ENCODE assay signal across 23 cellular contexts in the genomic region with DNA sequence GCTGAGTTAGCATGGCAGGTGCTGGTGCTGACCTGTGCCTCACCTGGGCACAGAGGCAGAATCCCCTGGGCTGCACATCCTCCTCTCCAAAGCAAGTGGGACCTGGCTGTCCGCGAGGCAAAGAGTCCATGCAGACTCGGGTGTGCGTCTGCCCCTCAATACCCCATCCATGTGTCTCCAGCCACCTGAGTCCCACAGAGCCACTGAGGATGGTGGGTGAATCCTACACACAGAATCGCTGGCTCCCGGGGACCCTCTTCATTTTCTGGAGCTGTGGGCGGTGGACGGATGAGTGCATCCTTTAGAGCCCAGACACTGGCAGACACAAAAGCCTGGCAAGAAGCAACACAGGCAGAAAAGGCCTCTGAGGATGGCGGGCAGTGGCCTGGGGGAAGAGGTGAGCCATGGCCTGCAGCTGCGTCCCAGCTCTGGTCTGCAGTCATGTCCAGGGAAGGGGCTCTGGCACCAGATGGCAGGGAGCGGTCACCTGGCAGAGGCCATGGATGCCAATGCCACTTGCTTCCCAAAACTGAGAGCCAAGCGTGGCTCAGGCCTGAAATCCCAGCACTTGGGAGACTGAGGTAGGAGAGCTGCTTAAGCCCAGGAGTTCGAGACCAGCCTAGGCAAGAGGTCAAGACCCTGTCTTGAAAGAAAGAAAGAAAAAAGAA. TPM values are rescaled to one million over a fixed set of nuclear protein-coding genes. Genes with fewer than 3 reads are reported as not detected.
DNase-seq lines count a peak whose midpoint lies in the region; ATAC-seq, FAIRE-seq and TF ChIP-seq lines count a peak whose summit lies in the region.
"Had no signal": no experiment of that assay in that cellular context is flagged by ENCODE, and none has a peak within 500 bp of the region (broad histone marks: within the 10 kb centered on the region; RNA-seq: fewer than 3 reads in every experiment).

No MANE protein-coding gene starts in this region.

- H4K8ac ChIP-seq in H1 (ENCODE audit: extremely low read depth, insufficient read depth, low read length): peak overlapping the region; percentile 45; the same call in 1 of the 2 replicates

- no peak overlapping the region for H2BK20ac ChIP-seq in H1 (ENCODE audit: low read length)

- no peak overlapping the region for H3K4me2 ChIP-seq in H1 (ENCODE audit: insufficient read depth in 1 of 2, low read depth in 2 of 2, low read length in 2 of 2)
- no peak overlapping the region for H3K4me2 ChIP-seq in GM23248 (ENCODE audit: unreplicated experiment)

- no peak overlapping the region for H3K27ac ChIP-seq in CD8-positive, alpha-beta T cell (ENCODE audit: low read depth, low read length)
- H3K27ac ChIP-seq in H1 (ENCODE audit: low read depth, low read length): no peak overlapping the region
- no peak overlapping the region for H3K27ac ChIP-seq in GM23248
- H3K27ac ChIP-seq: HL-60, SK-N-MC had no signal

- POLR2A ChIA-PET in CD8-positive, alpha-beta T cell (lab: Charles Lee): no interaction called here
- POLR2A ChIA-PET in H1 (lab: Charles Lee; ENCODE audit: partially characterized antibody): interaction anchor here (0.6 kb wide), 1 partner anchor 200 kb away, joined by 3 read pairs; no protein-coding TSS in a partner anchor

- no peaks in the 10 kb centered on the region for H3K9me2 ChIP-seq in GM23248 (ENCODE audit: insufficient read depth)

- H3K9me3 ChIP-seq in CD8-positive, alpha-beta T cell (ENCODE audit: low read length): no peaks in the 10 kb centered on the region
- H3K9me3 ChIP-seq in H1 (ENCODE audit: insufficient read depth in 2 of 2, low read depth in 1 of 2, low read length in 1 of 2): no peaks in the 10 kb centered on the region
- H3K9me3 ChIP-seq in GM23248 (ENCODE audit: low read depth): no peaks in the 10 kb centered on the region
- H3K9me3 ChIP-seq: BE2C had no signal

- TF ChIP-seq EP300 in H1 (IDR thresholded peaks at IDR 0.05; ENCODE audit: borderline replicate concordance in 1 of 2, low read depth in 2 of 2, low read length in 2 of 2): no peak

- no peak for TF ChIP-seq POLR2A in H1 (IDR thresholded peaks at IDR 0.05; ENCODE audit: control extremely low read depth in 1 of 2, low read depth in 2 of 2, low read length in 2 of 2)

- no peak overlapping the region for H3K18ac ChIP-seq in H1 (ENCODE audit: extremely low read depth, low read length)

- no peak overlapping the region for H2BK12ac ChIP-seq in H1 (ENCODE audit: low read depth, low read length)

- no peaks in the 10 kb centered on the region; the same call in 1 of the 2 replicates for H3K23me2 ChIP-seq in H1 (ENCODE audit: low read depth, low read length)

- H2BK15ac ChIP-seq in H1 (ENCODE audit: low read length): no peak overlapping the region

- peaks cover 24% of the 10 kb centered on the region for H3K36me3 Mint-ChIP-seq in CD8-positive, alpha-beta T cell
- H3K36me3 Mint-ChIP-seq in IgD-negative memory B cell: peaks cover 5% of the 10 kb centered on the region
- peaks cover 13% of the 10 kb centered on the region for H3K36me3 Mint-ChIP-seq in nephron progenitor cell (ENCODE audit: low read depth)
- peaks cover 22% of the 10 kb centered on the region for H3K36me3 Mint-ChIP-seq in activated T-helper 2 cell treated with anti-CD3 and anti-CD28 coated beads, Interferon-gamma antibody, Interleukin-2, Interleukin-4, amounts not matched to agents 10 μg/mL and 5 μg/mL and 100 μg/mL, durations not matched to agents 14 hours and 24 hours and 36 hours (ENCODE audit: low read depth)

- H3K79me2 ChIP-seq in H1 (ENCODE audit: control insufficient read depth in 1 of 2, insufficient read depth in 2 of 2, low read length in 2 of 2) (peaks cover 0 to 77% of the 10 kb centered on the region in 2 experiments; a peak in 3 of 4 replicates), GM23248 (ENCODE audit: insufficient read depth) (peaks cover 94% of the 10 kb centered on the region)

- H3K23ac ChIP-seq in H1 (ENCODE audit: insufficient read length): no peak overlapping the region

- no peak overlapping the region for H2AK5ac ChIP-seq in H1 (ENCODE audit: low read depth, low read length)

- TF ChIP-seq CTCF in CD8-positive, alpha-beta T cell (IDR thresholded peaks at IDR 0.05): no peak
- TF ChIP-seq CTCF in H1 (IDR thresholded peaks at IDR 0.05; ENCODE audit: control extremely low read depth in 1 of 3, insufficient read depth in 1 of 3, low read depth in 1 of 3, low read length in 3 of 3) (no peak), nephron progenitor cell (IDR thresholded peaks at IDR 0.05) (no peak)

- peaks cover 64% of the 10 kb centered on the region for H3K4me1 ChIP-seq in CD8-positive, alpha-beta T cell (ENCODE audit: insufficient read depth, low read length)
- H3K4me1 ChIP-seq in H1 (replicated peaks in 1 of 4; ENCODE audit: control insufficient read depth in 3 of 4, insufficient read depth in 4 of 4, low read length in 3 of 4) (peaks cover 0 to 21% (median 14%) of the 10 kb centered on the region in 4 experiments; a peak in 6 of 7 replicates), GM23248 (ENCODE audit: insufficient read depth) (peaks cover 5% of the 10 kb centered on the region; the same call in 1 of the 2 replicates)
- H3K4me1 ChIP-seq: BE2C had no signal

- CTCF ChIA-PET in CD8-positive, alpha-beta T cell (lab: Charles Lee): interaction anchor here (1.5 kb wide), 1 partner anchor 70 kb away, joined by 3 read pairs; no protein-coding TSS in a partner anchor
- CTCF ChIA-PET in H1 (lab: Charles Lee; ENCODE audit: partially characterized antibody): interaction anchor here (0.8 to 5.2 kb wide), 6 partner anchors 13 to 97 kb away, joined by 3 to 46 read pairs (median 4); no protein-coding TSS in a partner anchor

- H3K27me3 ChIP-seq in CD8-positive, alpha-beta T cell (ENCODE audit: insufficient read depth, low read length): no peaks in the 10 kb centered on the region
- H3K27me3 ChIP-seq in H1 (replicated peaks in 1 of 4; ENCODE audit: control insufficient read depth in 3 of 4, extremely low read depth in 1 of 4, insufficient read depth in 3 of 4, low read length in 3 of 4) (no peaks in the 10 kb centered on the region), GM23248 (replicated peaks; ENCODE audit: insufficient read depth) (no peaks in the 10 kb centered on the region)
- H3K27me3 ChIP-seq: BE2C had no signal

- no peaks in the 10 kb centered on the region for H3K36me3 ChIP-seq in CD8-positive, alpha-beta T cell (ENCODE audit: insufficient read depth, low read length)
- no peaks in the 10 kb centered on the region; a peak in 1 of 8 replicates for H3K36me3 ChIP-seq in H1 (ENCODE audit: control insufficient read depth in 2 of 4, insufficient read depth in 4 of 4, low read length in 3 of 4)
- no peaks in the 10 kb centered on the region for H3K36me3 ChIP-seq in GM23248 (ENCODE audit: low read depth)
- H3K36me3 ChIP-seq: BE2C had no signal

- FAIRE-seq in H1 (lab: Jason Lieb, UNC): no peak
- FAIRE-seq: GM12891, GM18507, HTR-8/SVneo had no signal

- ATAC-seq in CD8-positive, alpha-beta T cell: no peak

- H2AFZ ChIP-seq in H1 (ENCODE audit: low read length) (no peak overlapping the region), GM23248 (no peak overlapping the region)

- H3K14ac ChIP-seq in H1 (ENCODE audit: insufficient read length): no peak overlapping the region

- no peak for TF ChIP-seq RAD21 in H1 (IDR thresholded peaks at IDR 0.05 in 1 of 2, conservative IDR thresholded peaks at IDR 0.05 in 1 of 2; ENCODE audit: low read depth in 2 of 2, low read length in 2 of 2)

- in situ Hi-C loops in GM23248 (cut with MboI): no loop called here

- peaks cover 71% of the 10 kb centered on the region for H3K4me1 Mint-ChIP-seq in CD8-positive, alpha-beta T cell (ENCODE audit: low read depth)
- peaks cover 26 to 35% (median 32%) of the 10 kb centered on the region in 3 donors for H3K4me1 Mint-ChIP-seq in IgD-negative memory B cell
- H3K4me1 Mint-ChIP-seq in nephron progenitor cell: peaks cover 29% of the 10 kb centered on the region
- peaks cover 48% of the 10 kb centered on the region for H3K4me1 Mint-ChIP-seq in activated T-helper 2 cell treated with anti-CD3 and anti-CD28 coated beads, Interferon-gamma antibody, Interleukin-2, Interleukin-4, amounts not matched to agents 10 μg/mL and 5 μg/mL and 100 μg/mL, durations not matched to agents 14 hours and 24 hours and 36 hours (ENCODE audit: low read depth)

- no peak overlapping the region for H3K4ac ChIP-seq in H1 (replicated peaks; ENCODE audit: insufficient read length, low read depth, low read length)

- no peak overlapping the region for H3K4me3 ChIP-seq in CD8-positive, alpha-beta T cell (ENCODE audit: low read depth, low read length)
- H3K4me3 ChIP-seq in H1 (ENCODE audit: extremely low read depth in 1 of 4, insufficient read depth in 2 of 4, low read depth in 3 of 4, low read length in 4 of 4): no peak overlapping the region
- H3K4me3 ChIP-seq in GM23248: no peak overlapping the region
- H3K4me3 ChIP-seq: SK-N-MC had no signal

- H3K56ac ChIP-seq in H1 (replicated peaks; ENCODE audit: insufficient read length, low read depth, low read length): no peak overlapping the region

- no peaks in the 10 kb centered on the region for H3K9me3 Mint-ChIP-seq in CD8-positive, alpha-beta T cell
- no peaks in the 10 kb centered on the region for H3K9me3 Mint-ChIP-seq in IgD-negative memory B cell
- H3K9me3 Mint-ChIP-seq in nephron progenitor cell: no peaks in the 10 kb centered on the region
- H3K9me3 Mint-ChIP-seq in activated T-helper 2 cell treated with anti-CD3 and anti-CD28 coated beads, Interferon-gamma antibody, Interleukin-2, Interleukin-4, amounts not matched to agents 10 μg/mL and 5 μg/mL and 100 μg/mL, durations not matched to agents 14 hours and 24 hours and 36 hours: no peaks in the 10 kb centered on the region

- no peak overlapping the region for H2BK120ac ChIP-seq in H1 (replicated peaks; ENCODE audit: low read depth, low read length)

- no peak overlapping the region for H3K9ac ChIP-seq in H1 (replicated peaks in 1 of 4; ENCODE audit: extremely low read depth in 1 of 4, low read depth in 3 of 4, low read length in 3 of 4)
- no peak overlapping the region for H3K9ac ChIP-seq in GM23248

- no peak overlapping the region for H3K4me3 Mint-ChIP-seq in CD8-positive, alpha-beta T cell
- H3K4me3 Mint-ChIP-seq in IgD-negative memory B cell (peak overlapping the region in 1 of 4 donors; percentile 41), nephron progenitor cell (no peak overlapping the region)
- H3K4me3 Mint-ChIP-seq in activated T-helper 2 cell treated with anti-CD3 and anti-CD28 coated beads, Interferon-gamma antibody, Interleukin-2, Interleukin-4, amounts not matched to agents 10 μg/mL and 5 μg/mL and 100 μg/mL, durations not matched to agents 14 hours and 24 hours and 36 hours (ENCODE audit: low read depth): no peak overlapping the region

- H4K91ac ChIP-seq in H1 (replicated peaks; ENCODE audit: insufficient read length, low read length): no peak overlapping the region

- no peak for DNase-seq in CD8-positive, alpha-beta T cell
- DNase-seq in H1 (ENCODE audit: low read depth in 1 of 2, low spot score in 2 of 2): no peak
- no peak for DNase-seq in nephron progenitor cell
- DNase-seq in GM23248: no peak
- DNase-seq in NK-92 treated with Interleukin-12 subunit alpha and Interleukin-12 subunit beta, amount 100 ng/mL, for 24 hours (lab: John Stamatoyannopoulos, UW): no peak
- no peak for DNase-seq in activated T-helper 2 cell treated with anti-CD3 and anti-CD28 coated beads, Interferon-gamma antibody, Interleukin-2, Interleukin-4, amounts not matched to agents 10 μg/mL and 5 μg/mL and 100 μg/mL, durations not matched to agents 14 hours and 24 hours and 36 hours (ENCODE audit: low spot score)
- DNase-seq: BE2C, DMS 273 treated with DMSO at 0.1 percent for 48 hours, GF-D8, NCI-H1105 treated with DMSO at 0.1 percent for 48 hours, NCI-H1694 treated with DMSO at 0.1 percent for 48 hours, NCI-H2107, NCI-H226, NCI-H524 treated with DMSO at 0.1 percent for 48 hours, Right ventricle myocardium superior had no signal

- no peak overlapping the region for H2BK5ac ChIP-seq in H1 (ENCODE audit: low read depth, low read length)

- peak overlapping the region; percentile 60 for H3K27ac Mint-ChIP-seq in CD8-positive, alpha-beta T cell
- H3K27ac Mint-ChIP-seq in IgD-negative memory B cell (peak overlapping the region in 2 of 3 donors; percentile 76 to 95), nephron progenitor cell (peak overlapping the region; percentile 83)
- no peak overlapping the region for H3K27ac Mint-ChIP-seq in activated T-helper 2 cell treated with anti-CD3 and anti-CD28 coated beads, Interferon-gamma antibody, Interleukin-2, Interleukin-4, amounts not matched to agents 10 μg/mL and 5 μg/mL and 100 μg/mL, durations not matched to agents 14 hours and 24 hours and 36 hours

- peaks cover 7% of the 10 kb centered on the region; the same call in 1 of the 2 replicates for H3F3A ChIP-seq in GM23248 (ENCODE audit: insufficient read depth)

- WGBS in H1 (ENCODE audit: extremely low coverage in 1 of 2, insufficient coverage in 1 of 2, insufficient read length in 1 of 2, insufficient replicate concordance in 2 of 2, low coverage in 1 of 2, low lambda C conversion rate in 2 of 2, missing lambda C conversion rate in 1 of 2), 2 experiments: 92% methylated on average over 13 of the region's 13 CpGs; no CpG with 5 or more reads in 1 of the 2 experiments
- WGBS in GM23248 (ENCODE audit: low coverage in 1 of 2, low lambda C conversion rate in 2 of 2, missing lambda C conversion rate in 2 of 2), 2 experiments: 91 to 93% methylated on average over 13 of the region's 13 CpGs

- peaks cover 43% of the 10 kb centered on the region for H3K79me1 ChIP-seq in H1 (ENCODE audit: low read depth, low read length)

- intact Hi-C loops in CD8-positive, alpha-beta T cell (cut with DNase I, micrococcal nuclease): no loop called here
- intact Hi-C loops in activated T-helper 2 cell treated with anti-CD3 and anti-CD28 coated beads, Interferon-gamma antibody, Interleukin-2, Interleukin-4, amounts not matched to agents 10 μg/mL and 5 μg/mL and 100 μg/mL, durations not matched to agents 14 hours and 24 hours and 36 hours (cut with micrococcal nuclease): no loop called here

- peaks cover 34 to 56% of the 10 kb centered on the region in 2 experiments for H4K20me1 ChIP-seq in H1 (replicated peaks in 1 of 2; ENCODE audit: control insufficient read depth in 1 of 2, insufficient read depth in 2 of 2, low read length in 2 of 2)
- peaks cover 8% of the 10 kb centered on the region for H4K20me1 ChIP-seq in GM23248 (ENCODE audit: insufficient read depth)

- no peaks in the 10 kb centered on the region for H3K27me3 Mint-ChIP-seq in CD8-positive, alpha-beta T cell (ENCODE audit: low read depth)
- no peaks in the 10 kb centered on the region for H3K27me3 Mint-ChIP-seq in IgD-negative memory B cell
- peaks cover 4% of the 10 kb centered on the region for H3K27me3 Mint-ChIP-seq in nephron progenitor cell (ENCODE audit: low read depth, poor library complexity)
- H3K27me3 Mint-ChIP-seq in activated T-helper 2 cell treated with anti-CD3 and anti-CD28 coated beads, Interferon-gamma antibody, Interleukin-2, Interleukin-4, amounts not matched to agents 10 μg/mL and 5 μg/mL and 100 μg/mL, durations not matched to agents 14 hours and 24 hours and 36 hours (ENCODE audit: low read depth): no peaks in the 10 kb centered on the region

- no peak overlapping the region for H4K5ac ChIP-seq in H1 (ENCODE audit: insufficient read length, low read depth, low read length)

RNA-seq across cellular contexts. Expression of a gene that starts 29.9 kb away (rescaled TPM):
- total RNA-seq in CD8-positive, alpha-beta T cell: 10 to 100 TPM; 25.4 to 28.6 TPM
- polyA plus RNA-seq in IgD-negative memory B cell: 1.6 TPM
- 41.9 and 43.2 TPM in 2 replicates for total RNA-seq in H1 (2021; fragmentation: NEBNext Ultra II Directional; extraction: Animal tissue kit (Norgen Biotek cat#: 25700))
- polyA plus RNA-seq in H1 (2011; rRNA removed): 12.5 and 26.7 TPM in 2 replicates
- polyA plus RNA-seq in H1 (2011; cell fraction: cytosol; rRNA removed): 29.7 TPM
- 30.5 TPM for polyA plus RNA-seq in H1 (2011; cell fraction: nucleus; rRNA removed)
- polyA plus RNA-seq in H1 (2012, experiment 1 of 2): 21.0 to 35.0 TPM (median 34.0 TPM) in 4 replicates
- 23.6 TPM for polyA plus RNA-seq in H1 (2012, experiment 2 of 2)
- 20.5 TPM for polyA plus RNA-seq in H1 (2013, experiment 1 of 2)
- 21.4 TPM for polyA plus RNA-seq in H1 (2013, experiment 2 of 2)
- 7.3 and 10.3 TPM in 2 replicates for polyA minus RNA-seq in H1 (2011; rRNA and poly(A)+ RNA removed)
- polyA minus RNA-seq in H1 (2011; cell fraction: cytosol; rRNA and poly(A)+ RNA removed): 28.0 TPM
- polyA minus RNA-seq in H1 (2011; cell fraction: nucleus; rRNA and poly(A)+ RNA removed): 12.3 TPM
- 25.5 and 27.1 TPM in 2 replicates for total RNA-seq in GM23248 (2014; rRNA removed; shearing (Covaris generic))
- 3.0 and 3.3 TPM in 2 replicates for polyA plus RNA-seq in GM23248 (2016; fragmentation: Nextera tagmentation; extraction: Ambion mirVana)
- total RNA-seq in activated T-helper 2 cell treated with anti-CD3 and anti-CD28 coated beads, Interferon-gamma antibody, Interleukin-2, Interleukin-4, amounts not matched to agents 10 μg/mL and 5 μg/mL and 100 μg/mL, durations not matched to agents 14 hours and 24 hours and 36 hours: 28.1 and 29.1 TPM in 2 replicates

RNA-seq across cellular contexts. Expression of a gene that starts 39.6 kb away (rescaled TPM):
- not detected for total RNA-seq in CD8-positive, alpha-beta T cell
- polyA plus RNA-seq in IgD-negative memory B cell (not detected), H1 (2011; rRNA removed) (0.50 and 1.1 TPM in 2 replicates), GM23248 (2016; fragmentation: Nextera tagmentation; extraction: Ambion mirVana) (not detected in 2 replicates)
- total RNA-seq in H1 (2021; fragmentation: NEBNext Ultra II Directional; extraction: Animal tissue kit (Norgen Biotek cat#: 25700)): 0.34 and 1.3 TPM in 2 replicates
- 1.4 TPM for polyA plus RNA-seq in H1 (2011; cell fraction: cytosol; rRNA removed)
- polyA plus RNA-seq in H1 (2011; cell fraction: nucleus; rRNA removed): 8.9 TPM
- 0.90 to 2.2 TPM (median 1.5 TPM) in 4 replicates for polyA plus RNA-seq in H1 (2012, experiment 1 of 2)
- polyA plus RNA-seq in H1 (2012, experiment 2 of 2): 2.0 TPM
- 0.47 TPM for polyA plus RNA-seq in H1 (2013, experiment 1 of 2)
- polyA plus RNA-seq in H1 (2013, experiment 2 of 2): 0.75 TPM
- polyA minus RNA-seq in H1 (2011; rRNA and poly(A)+ RNA removed): 0.13 TPM in 1 of 2 replicates, not detected in the other
- not detected for polyA minus RNA-seq in H1 (2011; cell fraction: cytosol; rRNA and poly(A)+ RNA removed)
- polyA minus RNA-seq in H1 (2011; cell fraction: nucleus; rRNA and poly(A)+ RNA removed): 1.00 TPM
- not detected in 2 replicates for total RNA-seq in GM23248 (2014; rRNA removed; shearing (Covaris generic))
- not detected in 2 replicates for total RNA-seq in activated T-helper 2 cell treated with anti-CD3 and anti-CD28 coated beads, Interferon-gamma antibody, Interleukin-2, Interleukin-4, amounts not matched to agents 10 μg/mL and 5 μg/mL and 100 μg/mL, durations not matched to agents 14 hours and 24 hours and 36 hours
- total RNA-seq: H4 had no signal

RNA-seq across cellular contexts. Expression of a gene that starts 42.2 kb away (rescaled TPM):
- not detected for total RNA-seq in CD8-positive, alpha-beta T cell
- polyA plus RNA-seq in IgD-negative memory B cell: not detected
- total RNA-seq in H1 (2021; fragmentation: NEBNext Ultra II Directional; extraction: Animal tissue kit (Norgen Biotek cat#: 25700)): 1.2 and 2.8 TPM in 2 replicates
- 2.9 and 4.5 TPM in 2 replicates for polyA plus RNA-seq in H1 (2011; rRNA removed)
- polyA plus RNA-seq in H1 (2011; cell fraction: cytosol; rRNA removed): 2.4 TPM
- 10.9 TPM for polyA plus RNA-seq in H1 (2011; cell fraction: nucleus; rRNA removed)
- polyA plus RNA-seq in H1 (2012, experiment 1 of 2): 1.3 to 3.2 TPM (median 2.4 TPM) in 4 replicates
- 1.3 TPM for polyA plus RNA-seq in H1 (2012, experiment 2 of 2)
- polyA plus RNA-seq in H1 (2013, experiment 1 of 2): 0.85 TPM
- 1.2 TPM for polyA plus RNA-seq in H1 (2013, experiment 2 of 2)
- 0.44 and 1.0 TPM in 2 replicates for polyA minus RNA-seq in H1 (2011; rRNA and poly(A)+ RNA removed)
- not detected for polyA minus RNA-seq in H1 (2011; cell fraction: cytosol; rRNA and poly(A)+ RNA removed)
- 2.0 TPM for polyA minus RNA-seq in H1 (2011; cell fraction: nucleus; rRNA and poly(A)+ RNA removed)
- total RNA-seq in GM23248 (2014; rRNA removed; shearing (Covaris generic)): 0.65 TPM in 1 of 2 replicates, not detected in the other
- polyA plus RNA-seq in GM23248 (2016; fragmentation: Nextera tagmentation; extraction: Ambion mirVana): 0.38 and 0.40 TPM in 2 replicates
- total RNA-seq in activated T-helper 2 cell treated with anti-CD3 and anti-CD28 coated beads, Interferon-gamma antibody, Interleukin-2, Interleukin-4, amounts not matched to agents 10 μg/mL and 5 μg/mL and 100 μg/mL, durations not matched to agents 14 hours and 24 hours and 36 hours: 0.82 TPM in 1 of 2 replicates, not detected in the other
- total RNA-seq: H4, LHCN-M2 had no signal

RNA-seq across cellular contexts. Expression of a gene that starts 46.9 kb away (rescaled TPM):
- not detected for total RNA-seq in CD8-positive, alpha-beta T cell
- polyA plus RNA-seq in IgD-negative memory B cell (not detected), H1 (2011; rRNA removed) (1.2 and 2.0 TPM in 2 replicates), GM23248 (2016; fragmentation: Nextera tagmentation; extraction: Ambion mirVana) (4.4 and 4.5 TPM in 2 replicates)
- 0.84 and 1.1 TPM in 2 replicates for total RNA-seq in H1 (2021; fragmentation: NEBNext Ultra II Directional; extraction: Animal tissue kit (Norgen Biotek cat#: 25700))
- polyA plus RNA-seq in H1 (2011; cell fraction: cytosol; rRNA removed): 1.2 TPM
- polyA plus RNA-seq in H1 (2011; cell fraction: nucleus; rRNA removed): 10.5 TPM
- polyA plus RNA-seq in H1 (2012, experiment 1 of 2): 1.0 to 2.7 TPM (median 1.8 TPM) in 4 replicates
- 0.59 TPM for polyA plus RNA-seq in H1 (2012, experiment 2 of 2)
- polyA plus RNA-seq in H1 (2013, experiment 1 of 2): 0.87 TPM
- polyA plus RNA-seq in H1 (2013, experiment 2 of 2): 1.0 TPM
- 0.19 and 0.49 TPM in 2 replicates for polyA minus RNA-seq in H1 (2011; rRNA and poly(A)+ RNA removed)
- polyA minus RNA-seq in H1 (2011; cell fraction: cytosol; rRNA and poly(A)+ RNA removed): not detected
- 1.8 TPM for polyA minus RNA-seq in H1 (2011; cell fraction: nucleus; rRNA and poly(A)+ RNA removed)
- total RNA-seq in GM23248 (2014; rRNA removed; shearing (Covaris generic)): 2.4 and 7.0 TPM in 2 replicates
- total RNA-seq in activated T-helper 2 cell treated with anti-CD3 and anti-CD28 coated beads, Interferon-gamma antibody, Interleukin-2, Interleukin-4, amounts not matched to agents 10 μg/mL and 5 μg/mL and 100 μg/mL, durations not matched to agents 14 hours and 24 hours and 36 hours: 0.30 and 0.46 TPM in 2 replicates
- total RNA-seq: H4 had no signal

RNA-seq across cellular contexts. Expression of a gene that starts 47.7 kb away (rescaled TPM):
- total RNA-seq in CD8-positive, alpha-beta T cell: 10 to 100 TPM; 16.7 to 17.4 TPM
- polyA plus RNA-seq in IgD-negative memory B cell (69.8 TPM), H1 (2011; rRNA removed) (188 and 257 TPM in 2 replicates), GM23248 (2016; fragmentation: Nextera tagmentation; extraction: Ambion mirVana) (108 and 110 TPM in 2 replicates)
- 88.9 and 95.7 TPM in 2 replicates for total RNA-seq in H1 (2021; fragmentation: NEBNext Ultra II Directional; extraction: Animal tissue kit (Norgen Biotek cat#: 25700))
- 238 TPM for polyA plus RNA-seq in H1 (2011; cell fraction: cytosol; rRNA removed)
- 174 TPM for polyA plus RNA-seq in H1 (2011; cell fraction: nucleus; rRNA removed)
- polyA plus RNA-seq in H1 (2012, experiment 1 of 2): 80.1 to 165 TPM (median 138 TPM) in 4 replicates
- polyA plus RNA-seq in H1 (2012, experiment 2 of 2): 134 TPM
- 74.5 TPM for polyA plus RNA-seq in H1 (2013, experiment 1 of 2)
- polyA plus RNA-seq in H1 (2013, experiment 2 of 2): 74.2 TPM
- polyA minus RNA-seq in H1 (2011; rRNA and poly(A)+ RNA removed): 52.8 and 69.8 TPM in 2 replicates
- polyA minus RNA-seq in H1 (2011; cell fraction: cytosol; rRNA and poly(A)+ RNA removed): 45.9 TPM
- 37.7 TPM for polyA minus RNA-seq in H1 (2011; cell fraction: nucleus; rRNA and poly(A)+ RNA removed)
- total RNA-seq in GM23248 (2014; rRNA removed; shearing (Covaris generic)): 94.1 and 103 TPM in 2 replicates
- 92.5 and 92.9 TPM in 2 replicates for total RNA-seq in activated T-helper 2 cell treated with anti-CD3 and anti-CD28 coated beads, Interferon-gamma antibody, Interleukin-2, Interleukin-4, amounts not matched to agents 10 μg/mL and 5 μg/mL and 100 μg/mL, durations not matched to agents 14 hours and 24 hours and 36 hours
